Comparison of ENCODE assay signal across 17 cellular contexts in the genomic region with DNA sequence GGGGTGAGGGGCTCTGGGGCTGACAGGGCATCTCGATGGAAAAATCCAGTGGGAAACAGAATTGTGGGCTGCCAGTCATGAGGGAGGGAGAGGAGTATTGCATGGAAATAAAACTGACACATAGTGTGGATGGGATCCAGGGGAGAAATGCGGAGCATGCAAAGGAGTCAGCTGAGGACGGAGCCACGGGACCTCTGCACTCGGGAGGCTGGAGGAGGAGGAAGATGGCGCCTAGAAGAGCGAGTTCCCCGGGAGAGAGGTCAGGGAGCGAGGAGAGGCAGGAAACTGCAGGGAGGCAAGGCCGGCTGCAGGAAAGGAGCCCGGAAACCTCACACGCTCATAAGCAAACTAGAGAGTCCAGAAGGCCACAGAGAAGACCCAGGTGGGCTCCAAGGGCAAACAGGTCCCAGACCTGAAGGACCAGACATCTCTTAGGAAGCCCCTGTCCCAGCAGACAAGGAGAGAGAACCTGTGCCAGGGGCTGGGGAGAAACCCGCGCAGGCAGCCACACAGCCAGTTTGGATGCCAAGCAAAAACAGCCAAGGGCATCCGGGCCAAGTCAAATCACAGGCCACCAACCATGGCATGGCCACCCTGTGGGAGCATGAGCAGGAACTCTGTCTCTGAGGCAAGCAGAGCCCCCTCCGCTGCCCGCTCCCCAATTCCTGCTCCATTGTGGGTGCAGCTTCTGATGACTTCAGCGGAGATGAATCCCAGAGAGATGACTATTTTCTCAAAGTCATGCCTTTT.
DNase-seq lines count a peak whose midpoint lies in the region; ATAC-seq and TF ChIP-seq lines count a peak whose summit lies in the region.
"Had no signal": no experiment of that assay in that cellular context is flagged by ENCODE, and none has a peak within 500 bp of the region (broad histone marks: within the 10 kb centered on the region; RNA-seq: fewer than 3 reads in every experiment).

No MANE protein-coding gene starts in this region.

- no peak overlapping the region for H3K4me3 ChIP-seq in H7 (ENCODE audit: insufficient read depth, low read depth, low read length)
- no peak overlapping the region for H3K4me3 ChIP-seq in spleen
- H3K4me3 ChIP-seq in CD8-positive, alpha-beta memory T cell (ENCODE audit: low read length) = no peak overlapping the region

- H3K4me1 ChIP-seq in spleen = peaks cover 0 to 19% (median 8%) of the 10 kb centered on the region in 6 donors
- no peaks in the 10 kb centered on the region for H3K4me1 ChIP-seq in CD8-positive, alpha-beta memory T cell (ENCODE audit: insufficient read depth, low read length)

- no peaks in the 10 kb centered on the region for H3K9me3 ChIP-seq in spleen
- no peaks in the 10 kb centered on the region for H3K9me3 ChIP-seq in CD8-positive, alpha-beta memory T cell (ENCODE audit: low read length)

- no peak overlapping the region for H3K4me3 Mint-ChIP-seq in activated T-cell treated with anti-CD3 and anti-CD28 coated beads, Interleukin-2, amount 50 U/mL, for 24 hours
- no peak overlapping the region for H3K4me3 Mint-ChIP-seq in activated T-cell treated with anti-CD3 and anti-CD28 coated beads, Interleukin-2, amount 50 U/mL, for 4 hours
- H3K4me3 Mint-ChIP-seq in endothelial cell (ENCODE audit: unreplicated experiment) = no peak overlapping the region
- no peak overlapping the region for H3K4me3 Mint-ChIP-seq in CD8-positive, alpha-beta memory T cell

- peaks cover 14% of the 10 kb centered on the region for H3K27me3 Mint-ChIP-seq in activated T-cell treated with anti-CD3 and anti-CD28 coated beads, Interleukin-2, amount 50 U/mL, for 24 hours
- H3K27me3 Mint-ChIP-seq in activated T-cell treated with anti-CD3 and anti-CD28 coated beads, Interleukin-2, amount 50 U/mL, for 4 hours (ENCODE audit: low read depth) = no peaks in the 10 kb centered on the region
- no peaks in the 10 kb centered on the region for H3K27me3 Mint-ChIP-seq in endothelial cell (ENCODE audit: unreplicated experiment)
- peaks cover 0 to 2% of the 10 kb centered on the region in 2 donors for H3K27me3 Mint-ChIP-seq in CD8-positive, alpha-beta memory T cell

- H3K27ac ChIP-seq in spleen = peak overlapping the region in 5 of 8 donors; percentile 24 to 62 (median 41)
- no peak overlapping the region for H3K27ac ChIP-seq in CD8-positive, alpha-beta memory T cell (ENCODE audit: low read depth, low read length)
- H3K27ac ChIP-seq: C4-2B had no signal

- CTCF ChIA-PET in CD8-positive, alpha-beta memory T cell (lab: Charles Lee) = no interaction called here

- DNase-seq in activated T-cell treated with anti-CD3 and anti-CD28 coated beads, Interleukin-2, amount 50 U/mL, for 24 hours = peak; percentile 20
- DNase-seq in activated T-cell treated with anti-CD3 and anti-CD28 coated beads, Interleukin-2, amount 50 U/mL, for 4 hours = no peak
- DNase-seq in H7 = peak; percentile 18
- DNase-seq in endothelial cell (ENCODE audit: low spot score) = no peak
- DNase-seq in spleen = no peak
- DNase-seq in CD8-positive, alpha-beta memory T cell = no peak
- DNase-seq: COR-L47; DMS153; EL; KG1; NCI-H1417 treated with DMSO at 0.1 percent for 48 hours; NCI-H1930; NCI-H446; NK-92 treated with Interleukin-12 subunit alpha and Interleukin-12 subunit beta, amount 100 ng/mL, for 24 hours had no signal

- H3K36me3 Mint-ChIP-seq in activated T-cell treated with anti-CD3 and anti-CD28 coated beads, Interleukin-2, amount 50 U/mL, for 24 hours (ENCODE audit: low read depth) = no peaks in the 10 kb centered on the region
- no peaks in the 10 kb centered on the region for H3K36me3 Mint-ChIP-seq in activated T-cell treated with anti-CD3 and anti-CD28 coated beads, Interleukin-2, amount 50 U/mL, for 4 hours (ENCODE audit: insufficient read depth)
- H3K36me3 Mint-ChIP-seq in endothelial cell (ENCODE audit: low read depth, unreplicated experiment) = peaks cover 4% of the 10 kb centered on the region
- peaks cover 0 to 10% (median 4%) of the 10 kb centered on the region in 3 donors for H3K36me3 Mint-ChIP-seq in CD8-positive, alpha-beta memory T cell

- ATAC-seq in activated T-cell treated with anti-CD3 and anti-CD28 coated beads, Interleukin-2, amount 50 U/mL, for 4 hours = no peak
- no peak for ATAC-seq in HG03521 (IDR thresholded peaks at IDR 0.05; ENCODE audit: unreplicated experiment)
- ATAC-seq: HepG2 had no signal

- intact Hi-C loops in spleen (cut with DNase I; ENCODE audit: low total_unique reads) = no loop called here

- H3K36me3 ChIP-seq in H7 (replicated peaks; ENCODE audit: control insufficient read depth, insufficient read depth, low read length) (no peaks in the 10 kb centered on the region), spleen (no peaks in the 10 kb centered on the region)
- no peaks in the 10 kb centered on the region for H3K36me3 ChIP-seq in CD8-positive, alpha-beta memory T cell (ENCODE audit: insufficient read depth, low read length)

- H3K27me3 ChIP-seq in H7 (ENCODE audit: control insufficient read depth, insufficient read depth, low read length) (no peaks in the 10 kb centered on the region), spleen (replicated peaks in 1 of 7) (peaks cover 0 to 37% (median 3%) of the 10 kb centered on the region in 7 donors)
- H3K27me3 ChIP-seq in CD8-positive, alpha-beta memory T cell (ENCODE audit: insufficient read depth, low read length, poor library complexity, severe bottlenecking) = no peaks in the 10 kb centered on the region

- 61 to 83% (median 77%) methylated on average over 17 to 18 of the region's 18 CpGs for WGBS in spleen, 5 donors

- H3K27ac Mint-ChIP-seq in activated T-cell treated with anti-CD3 and anti-CD28 coated beads, Interleukin-2, amount 50 U/mL, for 24 hours = no peak overlapping the region
- peak overlapping the region; percentile 13 for H3K27ac Mint-ChIP-seq in endothelial cell (ENCODE audit: unreplicated experiment)
- H3K27ac Mint-ChIP-seq in CD8-positive, alpha-beta memory T cell = peak overlapping the region in 1 of 8 donors; percentile 52

- peaks cover 3% of the 10 kb centered on the region for H3K9me3 Mint-ChIP-seq in activated T-cell treated with anti-CD3 and anti-CD28 coated beads, Interleukin-2, amount 50 U/mL, for 24 hours
- H3K9me3 Mint-ChIP-seq in activated T-cell treated with anti-CD3 and anti-CD28 coated beads, Interleukin-2, amount 50 U/mL, for 4 hours = no peaks in the 10 kb centered on the region
- H3K9me3 Mint-ChIP-seq in endothelial cell (ENCODE audit: unreplicated experiment) = no peaks in the 10 kb centered on the region
- no peaks in the 10 kb centered on the region for H3K9me3 Mint-ChIP-seq in CD8-positive, alpha-beta memory T cell

- TF ChIP-seq POLR2A in spleen (IDR thresholded peaks at IDR 0.05) = no peak

- POLR2A ChIA-PET in CD8-positive, alpha-beta memory T cell (lab: Charles Lee) = no interaction called here

- H3K4me1 Mint-ChIP-seq in activated T-cell treated with anti-CD3 and anti-CD28 coated beads, Interleukin-2, amount 50 U/mL, for 24 hours (ENCODE audit: low read depth) = peaks cover 5% of the 10 kb centered on the region
- peaks cover 2% of the 10 kb centered on the region for H3K4me1 Mint-ChIP-seq in activated T-cell treated with anti-CD3 and anti-CD28 coated beads, Interleukin-2, amount 50 U/mL, for 4 hours (ENCODE audit: low read depth)
- H3K4me1 Mint-ChIP-seq in endothelial cell (ENCODE audit: unreplicated experiment) = no peaks in the 10 kb centered on the region
- peaks cover 14 to 24% (median 19%) of the 10 kb centered on the region in 3 donors for H3K4me1 Mint-ChIP-seq in CD8-positive, alpha-beta memory T cell

- TF ChIP-seq CTCF in endothelial cell (IDR thresholded peaks at IDR 0.05; ENCODE audit: unreplicated experiment) (no peak), spleen (IDR thresholded peaks at IDR 0.05 in 8 of 11, conservative IDR thresholded peaks at IDR 0.05 in 3 of 11) (no peak)

Comparison
In these comparisons a context has a peak if more than half of its experiments do, and no peak if none do; other contexts are left out.
1. DNase-seq: peak in activated T-cell treated with anti-CD3 and anti-CD28 coated beads, Interleukin-2, amount 50 U/mL, for 24 hours (single experiment) and H7 (single experiment); none in activated T-cell treated with anti-CD3 and anti-CD28 coated beads, Interleukin-2, amount 50 U/mL, for 4 hours (single experiment), endothelial cell (single experiment), spleen (single experiment) and CD8-positive, alpha-beta memory T cell (0 of 5).